Comparison of ENCODE assay signal across 12 cellular contexts in genomic region chr6:170347091-170347490, GRCh38. TPM values are rescaled to one million over a fixed set of nuclear protein-coding genes. Genes with fewer than 3 reads are reported as not detected.
DNase-seq lines count a peak whose midpoint lies in the region; ATAC-seq, FAIRE-seq and TF ChIP-seq lines count a peak whose summit lies in the region.
"Had no signal": no experiment of that assay in that cellular context is flagged by ENCODE, and none has a peak within 500 bp of the region (broad histone marks: within the 10 kb centered on the region; RNA-seq: fewer than 3 reads in every experiment).

No MANE protein-coding gene starts in this region.

- H3K9me3 Mint-ChIP-seq in activated T-helper 1 cell treated with anti-CD3 and anti-CD28 coated beads, Interleukin-12 subunit alpha, Interleukin-12 subunit beta, Interleukin-2, Interleukin-4 antibody, amounts not matched to agents 30 ng/mL and 10 ng/mL and 1 ng/mL, durations not matched to agents 14 hours and 24 hours and 36 hours, result peaks cover 19% of the 10 kb centered on the region

- in situ Hi-C loops in ACHN (cut with HindIII; ENCODE audit: low pct_ligation_motif_present, low pct_unique_long_range_greater_than_20kb, low sequenced_read_pairs), result no loop called here

- TF ChIP-seq EP300 in upper lobe of left lung (IDR thresholded peaks at IDR 0.05), result no peak

- H3K4me3 ChIP-seq in upper lobe of left lung, result no peak overlapping the region

- TF ChIP-seq POLR2A in upper lobe of left lung (IDR thresholded peaks at IDR 0.05), result no peak

- ATAC-seq in HG02943 (IDR thresholded peaks at IDR 0.05; ENCODE audit: low read depth, unreplicated experiment), result peak; percentile 77
- ATAC-seq in upper lobe of left lung (ENCODE audit: low FRiP score in 2 of 2), result no peak
- ATAC-seq: CD8-positive, alpha-beta T cell had no signal

- DNase-seq in ACHN, result peak; percentile 12
- DNase-seq in GM19239 (ENCODE audit: insufficient read length, low spot score), result peak; percentile 15
- DNase-seq in activated T-helper 1 cell treated with anti-CD3 and anti-CD28 coated beads, Interleukin-12 subunit alpha, Interleukin-12 subunit beta, Interleukin-2, Interleukin-4 antibody, amounts not matched to agents 30 ng/mL and 10 ng/mL and 1 ng/mL, durations not matched to agents 14 hours and 24 hours and 36 hours (ENCODE audit: low spot score), result no peak
- no peak for DNase-seq in upper lobe of left lung
- DNase-seq in D341Med (ENCODE audit: low spot score), result no peak
- DNase-seq in substantia nigra (lab: John Stamatoyannopoulos, UW), result no peak
- no peak for DNase-seq in HuH-7.5 (ENCODE audit: low spot score)
- DNase-seq: CD8-positive, alpha-beta T cell; naive B cell; NCI-H2107 had no signal

- peaks cover 7 to 42% (median 22%) of the 10 kb centered on the region in 4 donors for H3K36me3 ChIP-seq in upper lobe of left lung

- peaks cover 35% of the 10 kb centered on the region for H3K4me1 Mint-ChIP-seq in activated T-helper 1 cell treated with anti-CD3 and anti-CD28 coated beads, Interleukin-12 subunit alpha, Interleukin-12 subunit beta, Interleukin-2, Interleukin-4 antibody, amounts not matched to agents 30 ng/mL and 10 ng/mL and 1 ng/mL, durations not matched to agents 14 hours and 24 hours and 36 hours (ENCODE audit: low read depth)

- no peaks in the 10 kb centered on the region for H3K27me3 ChIP-seq in upper lobe of left lung

- no peak for FAIRE-seq in GM19239 (lab: Jason Lieb, UNC)
- FAIRE-seq: GM18507 had no signal

- peaks cover 46% of the 10 kb centered on the region for H3K36me3 Mint-ChIP-seq in activated T-helper 1 cell treated with anti-CD3 and anti-CD28 coated beads, Interleukin-12 subunit alpha, Interleukin-12 subunit beta, Interleukin-2, Interleukin-4 antibody, amounts not matched to agents 30 ng/mL and 10 ng/mL and 1 ng/mL, durations not matched to agents 14 hours and 24 hours and 36 hours (ENCODE audit: low read depth)

- 65 to 71% methylated on average over 4 of the region's 4 CpGs for WGBS in upper lobe of left lung, 2 donors

- H3K9me3 ChIP-seq in upper lobe of left lung, result no peaks in the 10 kb centered on the region

- no peaks in the 10 kb centered on the region for H3K27me3 Mint-ChIP-seq in activated T-helper 1 cell treated with anti-CD3 and anti-CD28 coated beads, Interleukin-12 subunit alpha, Interleukin-12 subunit beta, Interleukin-2, Interleukin-4 antibody, amounts not matched to agents 30 ng/mL and 10 ng/mL and 1 ng/mL, durations not matched to agents 14 hours and 24 hours and 36 hours (ENCODE audit: insufficient read depth)
- H3K27me3 Mint-ChIP-seq: naive B cell had no signal

- peaks cover 9 to 35% (median 23%) of the 10 kb centered on the region in 4 donors for H3K4me1 ChIP-seq in upper lobe of left lung

- intact Hi-C loops in activated T-helper 1 cell treated with anti-CD3 and anti-CD28 coated beads, Interleukin-12 subunit alpha, Interleukin-12 subunit beta, Interleukin-2, Interleukin-4 antibody, amounts not matched to agents 30 ng/mL and 10 ng/mL and 1 ng/mL, durations not matched to agents 14 hours and 24 hours and 36 hours (cut with micrococcal nuclease), result loop anchor here (2.0 kb wide), 1 partner anchor 40 kb away; the partner anchor contains the start of gene FAM120B

- peak overlapping the region; percentile 78 for H3K27ac Mint-ChIP-seq in activated T-helper 1 cell treated with anti-CD3 and anti-CD28 coated beads, Interleukin-12 subunit alpha, Interleukin-12 subunit beta, Interleukin-2, Interleukin-4 antibody, amounts not matched to agents 30 ng/mL and 10 ng/mL and 1 ng/mL, durations not matched to agents 14 hours and 24 hours and 36 hours
- H3K27ac Mint-ChIP-seq: CD8-positive, alpha-beta T cell had no signal

- no peak for TF ChIP-seq CTCF in upper lobe of left lung (IDR thresholded peaks at IDR 0.05)

- H3K27ac ChIP-seq in upper lobe of left lung (peak overlapping the region in 2 of 4 donors; percentile 30 to 32), substantia nigra (ENCODE audit: low read depth, low read length, poor library complexity, severe bottlenecking) (no peak overlapping the region)

- peak overlapping the region; percentile 60 for H3K4me3 Mint-ChIP-seq in activated T-helper 1 cell treated with anti-CD3 and anti-CD28 coated beads, Interleukin-12 subunit alpha, Interleukin-12 subunit beta, Interleukin-2, Interleukin-4 antibody, amounts not matched to agents 30 ng/mL and 10 ng/mL and 1 ng/mL, durations not matched to agents 14 hours and 24 hours and 36 hours
- H3K4me3 Mint-ChIP-seq: CD8-positive, alpha-beta T cell; naive B cell had no signal

RNA-seq across cellular contexts. Expression of gene FAM120B, which starts 40.5 kb away (rescaled TPM):
- total RNA-seq in activated T-helper 1 cell treated with anti-CD3 and anti-CD28 coated beads, Interleukin-12 subunit alpha, Interleukin-12 subunit beta, Interleukin-2, Interleukin-4 antibody, amounts not matched to agents 30 ng/mL and 10 ng/mL and 1 ng/mL, durations not matched to agents 14 hours and 24 hours and 36 hours, result 18.4 TPM in 2 replicates
- 10 to 100 TPM; 20.1 to 51.3 (median 28.3) TPM for total RNA-seq in upper lobe of left lung

RNA-seq across cellular contexts. Expression of gene DLL1, which starts 56.2 kb away (rescaled TPM):
- not detected in 2 replicates for total RNA-seq in activated T-helper 1 cell treated with anti-CD3 and anti-CD28 coated beads, Interleukin-12 subunit alpha, Interleukin-12 subunit beta, Interleukin-2, Interleukin-4 antibody, amounts not matched to agents 30 ng/mL and 10 ng/mL and 1 ng/mL, durations not matched to agents 14 hours and 24 hours and 36 hours
- total RNA-seq in upper lobe of left lung, result 10 to 100 TPM in 3 of 6 donors, 1 to 10 TPM in 3; 3.8 to 20.1 (median 10.2) TPM

Comparison
In these comparisons a context has a peak if more than half of its experiments do, and no peak if none do; other contexts are left out.
1. DNase-seq: peak in ACHN (single experiment) and GM19239 (single experiment); none in activated T-helper 1 cell treated with anti-CD3 and anti-CD28 coated beads, Interleukin-12 subunit alpha, Interleukin-12 subunit beta, Interleukin-2, Interleukin-4 antibody, amounts not matched to agents 30 ng/mL and 10 ng/mL and 1 ng/mL, durations not matched to agents 14 hours and 24 hours and 36 hours (single experiment), upper lobe of left lung (0 of 2), D341Med (single experiment), substantia nigra (0 of 49) and HuH-7.5 (single experiment).